ENCODE assay signal across 1 cellular context in genomic region chr6:144578385-144579350, GRCh38.
TF ChIP-seq lines count a peak whose summit lies in the region.

No MANE protein-coding gene starts in this region.

TF ChIP-seq in HepG2, 621 proteins besides CTCF, POLR2A, EP300 and RAD21 (continued from another document and continues in another):
- no peak for TF ChIP-seq ZNF678 (CRISPR knock-in tag; IDR thresholded peaks at IDR 0.05)
- no peak for TF ChIP-seq ZUFSP (CRISPR knock-in tag; IDR thresholded peaks at IDR 0.05; ENCODE audit: borderline replicate concordance)
- TF ChIP-seq KDM5B (CRISPR knock-in tag; IDR thresholded peaks at IDR 0.05; ENCODE audit: borderline replicate concordance), result no peak
- TF ChIP-seq ZNF782 (CRISPR knock-in tag; IDR thresholded peaks at IDR 0.05; ENCODE audit: borderline replicate concordance), result no peak
- TF ChIP-seq ZBTB10 (CRISPR knock-in tag; IDR thresholded peaks at IDR 0.05; ENCODE audit: borderline replicate concordance), result no peak
- TF ChIP-seq ZNF839 (CRISPR knock-in tag; IDR thresholded peaks at IDR 0.05; ENCODE audit: borderline replicate concordance), result no peak
- 0 out of 2 replicates have a peak, but pooled peaks have one; percentile 49 for TF ChIP-seq TOE1 (CRISPR knock-in tag; IDR thresholded peaks at IDR 0.05)
- TF ChIP-seq ZNF615 (CRISPR knock-in tag; IDR thresholded peaks at IDR 0.05; ENCODE audit: borderline replicate concordance), result no peak
- peak; percentile 81; the same call in 1 of the 2 replicates for TF ChIP-seq PITX1 (CRISPR knock-in tag; IDR thresholded peaks at IDR 0.05)
- TF ChIP-seq GMEB1 (CRISPR knock-in tag; IDR thresholded peaks at IDR 0.05; ENCODE audit: borderline replicate concordance), result no peak
- peak; percentile 99 for TF ChIP-seq ZMYM2 (CRISPR knock-in tag; IDR thresholded peaks at IDR 0.05)
- TF ChIP-seq MYC (CRISPR knock-in tag; IDR thresholded peaks at IDR 0.05; ENCODE audit: borderline replicate concordance), result 0 out of 2 replicates have a peak, but pooled peaks have one; percentile 22
- no peak; the same call in 1 of the 2 replicates for TF ChIP-seq ZNF337 (CRISPR knock-in tag; IDR thresholded peaks at IDR 0.05; ENCODE audit: borderline replicate concordance, low read depth)
- peak; percentile 18; the same call in 1 of the 2 replicates for TF ChIP-seq GATAD1 (CRISPR knock-in tag; IDR thresholded peaks at IDR 0.05)
- no peak for TF ChIP-seq AKAP8 (CRISPR knock-in tag; IDR thresholded peaks at IDR 0.05)
- no peak for TF ChIP-seq ZNF224 (CRISPR knock-in tag; IDR thresholded peaks at IDR 0.05)
- TF ChIP-seq ZNF567 (CRISPR knock-in tag; IDR thresholded peaks at IDR 0.05; ENCODE audit: borderline replicate concordance), result 0 out of 2 replicates have a peak, but pooled peaks have one; percentile 56
- TF ChIP-seq SATB2 (CRISPR knock-in tag; IDR thresholded peaks at IDR 0.05), result no peak
- TF ChIP-seq ZNF501 (CRISPR knock-in tag; IDR thresholded peaks at IDR 0.05), result peak; percentile 91
- TF ChIP-seq CHD4 (IDR thresholded peaks at IDR 0.05; ENCODE audit: borderline replicate concordance, low read length), result peak; percentile 76; the same call in 1 of the 2 replicates
- TF ChIP-seq ZNF142 (CRISPR knock-in tag; IDR thresholded peaks at IDR 0.05), result no peak
- TF ChIP-seq SP5 (CRISPR knock-in tag; IDR thresholded peaks at IDR 0.05; ENCODE audit: borderline replicate concordance, low read depth), result no peak
- no peak for TF ChIP-seq SRF (IDR thresholded peaks at IDR 0.05; ENCODE audit: low read depth, low read length)
- no peak for TF ChIP-seq ZNF235 (CRISPR knock-in tag; IDR thresholded peaks at IDR 0.05; ENCODE audit: borderline replicate concordance)
- TF ChIP-seq NBN (conservative IDR thresholded peaks at IDR 0.05), result 0 out of 2 replicates have a peak, but pooled peaks have one; percentile 11
- peak; percentile 99 for TF ChIP-seq ZMYM4 (CRISPR knock-in tag; IDR thresholded peaks at IDR 0.05)
- peak; percentile 29; the same call in 1 of the 2 replicates for TF ChIP-seq TOPORS (CRISPR knock-in tag; IDR thresholded peaks at IDR 0.05)
- TF ChIP-seq MED1 (CRISPR knock-in tag; IDR thresholded peaks at IDR 0.05), result peak; percentile 92
- peak; percentile 87 for TF ChIP-seq ZNF331 (CRISPR knock-in tag; IDR thresholded peaks at IDR 0.05)
- TF ChIP-seq LCORL (IDR thresholded peaks at IDR 0.05), result peak; percentile 13; the same call in 1 of the 2 replicates
- TF ChIP-seq LCORL (CRISPR knock-in tag; IDR thresholded peaks at IDR 0.05), result peak; percentile 59; the same call in 1 of the 2 replicates
- TF ChIP-seq FLYWCH1 (CRISPR knock-in tag; IDR thresholded peaks at IDR 0.05), result no peak
- peak; percentile 86; the same call in 1 of the 2 replicates for TF ChIP-seq ZSCAN5A (CRISPR knock-in tag; IDR thresholded peaks at IDR 0.05; ENCODE audit: borderline replicate concordance)
- no peak for TF ChIP-seq PHF20 (CRISPR knock-in tag; IDR thresholded peaks at IDR 0.05)
- no peak for TF ChIP-seq PRPF4 (IDR thresholded peaks at IDR 0.05; ENCODE audit: low read depth, low read length, poor library complexity, severe bottlenecking)
- no peak for TF ChIP-seq AKNA (CRISPR knock-in tag; IDR thresholded peaks at IDR 0.05; ENCODE audit: borderline replicate concordance)
- no peak for TF ChIP-seq HCFC1 (IDR thresholded peaks at IDR 0.05; ENCODE audit: low read depth, low read length)
- TF ChIP-seq NR2F6 (IDR thresholded peaks at IDR 0.05), result peak; percentile 48; the same call in 1 of the 2 replicates
- TF ChIP-seq NR2F6 (CRISPR knock-in tag; IDR thresholded peaks at IDR 0.05), result peak; percentile 73
- TF ChIP-seq ZC3H13 (CRISPR knock-in tag; IDR thresholded peaks at IDR 0.05), result no peak
- peak; percentile 71; the same call in 1 of the 2 replicates for TF ChIP-seq HOXA3 (CRISPR knock-in tag; IDR thresholded peaks at IDR 0.05)
- no peak for TF ChIP-seq ZNF234 (CRISPR knock-in tag; conservative IDR thresholded peaks at IDR 0.05)
- TF ChIP-seq ZNF30 (CRISPR knock-in tag; IDR thresholded peaks at IDR 0.05), result no peak
- no peak for TF ChIP-seq ZNF17 (CRISPR knock-in tag; IDR thresholded peaks at IDR 0.05)
- TF ChIP-seq RBM22 (optimal IDR thresholded peaks at IDR 0.05; ENCODE audit: low read length), result no peak
- no peak for TF ChIP-seq KDM5A (IDR thresholded peaks at IDR 0.05; ENCODE audit: borderline replicate concordance, low read length)
- TF ChIP-seq ZKSCAN5 (CRISPR knock-in tag; IDR thresholded peaks at IDR 0.05), result no peak
- TF ChIP-seq NFE2L1 (CRISPR knock-in tag; IDR thresholded peaks at IDR 0.05; ENCODE audit: borderline replicate concordance), result no peak
